In genomic region chr3:157693762-157694161, GRCh38 we compare ENCODE assay signal across 26 cellular contexts.
"Had no signal": no experiment of that assay in that cellular context is flagged by ENCODE, and none has a peak within 500 bp of the region (broad histone marks: within the 10 kb centered on the region; RNA-seq: fewer than 3 reads in every experiment).

No MANE protein-coding gene starts in this region.

- ATAC-seq: stimulated activated effector memory CD8-positive, alpha-beta T cell treated with anti-CD3 and anti-CD28 coated beads, Interleukin-12 subunit alpha, Interleukin-12 subunit beta, amount 100 ng/mL, for 72 hours; stimulated activated memory B cell treated with anti-CD40 and anti-IgM and Interleukin-4, amounts not matched to agents 10 μg/mL and 1 μg/mL and 100 μg/mL, for 72 hours; stimulated activated naive B cell treated with anti-CD40 and anti-IgM and Interleukin-4, amounts not matched to agents 10 μg/mL and 1 μg/mL and 100 μg/mL, for 72 hours; stimulated activated naive CD8-positive, alpha-beta T cell treated with anti-CD3 and anti-CD28 coated beads, Interleukin-15, amount 100 ng/mL, for 72 hours; stimulated activated naive CD8-positive, alpha-beta T cell treated with anti-CD3 and anti-CD28 coated beads, Interleukin-15, Interleukin-2, amounts not matched to agents 100 U/mL and 50 U/mL, for 24 hours; upper lobe of right lung had no signal

- H3K27me3 ChIP-seq: stomach, suprapubic skin, testis, thyroid gland, tibial artery, tibial nerve, transverse colon, upper lobe of left lung, upper lobe of right lung, uterus, vagina had no signal

- H3K4me3 ChIP-seq: stomach, suprapubic skin, testis, thoracic aorta, thyroid gland, tibial artery, tibial nerve, transverse colon, upper lobe of left lung, upper lobe of right lung, uterus, vagina had no signal

- DNase-seq: stimulated activated CD4-positive, alpha-beta T cell treated with anti-CD3 and anti-CD28 coated beads, Interleukin-2, amount 100 ng/mL, for 48 hours; stimulated activated CD4-positive, alpha-beta T cell treated with anti-CD3 and anti-CD28 coated beads, Interleukin-4, amount 100 ng/mL, for 1 hour; stimulated activated CD4-positive, alpha-beta T cell treated with anti-CD3 and anti-CD28 coated beads, Interleukin-4, amount 100 ng/mL, for 24 hours; stimulated activated CD4-positive, alpha-beta T cell treated with anti-CD3 and anti-CD28 coated beads, Interleukin-4, amount 100 ng/mL, for 4 hours; stimulated activated CD8-positive, alpha-beta memory T cell treated with anti-CD3 and anti-CD28 coated beads, Interleukin-4, amount 100 ng/mL, for 48 hours; stimulated activated naive B cell treated with anti-CD40 and anti-IgM and Interleukin-4, amounts not matched to agents 10 μg/mL and 1 μg/mL and 100 μg/mL, for 72 hours; stimulated activated naive CD4-positive, alpha-beta T cell; stimulated activated naive CD4-positive, alpha-beta T cell treated with Interleukin-2 at 50 U/mL for 16 hours; stimulated activated naive CD8-positive, alpha-beta T cell treated with anti-CD3 and anti-CD28 coated beads, Interleukin-15, amount 100 ng/mL, for 72 hours; stimulated activated naive CD8-positive, alpha-beta T cell treated with anti-CD3 and anti-CD28 coated beads, Interleukin-15, Interleukin-2, amounts not matched to agents 100 U/mL and 50 U/mL, for 24 hours; stomach; substantia nigra; testis; thyroid gland; tibial artery; transverse colon; trophoblast cell; upper lobe of left lung; upper lobe of right lung; uterus had no signal

- H3K27ac ChIP-seq: stomach, suprapubic skin, testis, thoracic aorta, thyroid gland, tibial artery, tibial nerve, transverse colon, upper lobe of left lung, upper lobe of right lung, uterus, vagina had no signal

- H3K4me1 ChIP-seq: stomach, suprapubic skin, testis, thyroid gland, tibial artery, tibial nerve, transverse colon, upper lobe of left lung, upper lobe of right lung, uterus, vagina had no signal

- H3K9me3 ChIP-seq: suprapubic skin, testis, thoracic aorta, thyroid gland, tibial artery, transverse colon, upper lobe of left lung, upper lobe of right lung, uterus, vagina had no signal

- H3K36me3 ChIP-seq: stomach, suprapubic skin, thoracic aorta, thyroid gland, tibial artery, tibial nerve, transverse colon, upper lobe of left lung, upper lobe of right lung, uterus, vagina had no signal
